ENCODE assay signal across 16 cellular contexts in genomic region chr6:5765141-5765760, GRCh38.
DNase-seq lines count a peak whose midpoint lies in the region; ATAC-seq and TF ChIP-seq lines count a peak whose summit lies in the region.
"Had no signal": no experiment of that assay in that cellular context is flagged by ENCODE, and none has a peak within 500 bp of the region (broad histone marks: within the 10 kb centered on the region; RNA-seq: fewer than 3 reads in every experiment).

No MANE protein-coding gene starts in this region.

- WGBS in GM23248 (ENCODE audit: low coverage in 1 of 2, low lambda C conversion rate in 2 of 2, missing lambda C conversion rate in 2 of 2), 2 experiments, result 75 to 80% methylated on average over 17 of the region's 17 CpGs

- peaks cover 11% of the 10 kb centered on the region for H3K9me3 Mint-ChIP-seq in chondrocyte (ENCODE audit: low read depth)

- H3K4me1 ChIP-seq in GM23248 (ENCODE audit: insufficient read depth), result peaks cover 12% of the 10 kb centered on the region
- peaks cover 24 to 40% (median 25%) of the 10 kb centered on the region in 3 donors for H3K4me1 ChIP-seq in skeletal muscle tissue (ENCODE audit: control insufficient read depth in 3 of 3, insufficient read depth in 3 of 3, low read length in 3 of 3)
- no peaks in the 10 kb centered on the region for H3K4me1 ChIP-seq in PC-9 (replicated peaks; ENCODE audit: insufficient read depth)
- H3K4me1 ChIP-seq: body of pancreas, Caco-2, uterus had no signal

- no TSS peak for BruUV-seq in PC-9 (replicated peaks; lab: Mats Ljungman, UMichigan)

- H4K20me1 ChIP-seq in GM23248 (ENCODE audit: insufficient read depth) (no peaks in the 10 kb centered on the region), PC-9 (ENCODE audit: insufficient read depth) (no peaks in the 10 kb centered on the region)

- POLR2A ChIA-PET in PC-9 (lab: Charles Lee; ENCODE audit: unreplicated experiment), result no interaction called here

- H3K4me2 ChIP-seq in GM23248 (ENCODE audit: unreplicated experiment) (peak overlapping the region; percentile 20), PC-9 (no peak overlapping the region)

- peaks cover 4% of the 10 kb centered on the region for H3K36me3 Mint-ChIP-seq in chondrocyte (ENCODE audit: low read depth)

- H3K36me3 ChIP-seq in GM23248 (ENCODE audit: low read depth) (0 out of 2 replicates have a peak, but pooled peaks cover 2% of the 10 kb centered on the region), skeletal muscle tissue (ENCODE audit: control insufficient read depth in 3 of 3, insufficient read depth in 3 of 3, low read length in 3 of 3) (no peaks in the 10 kb centered on the region), PC-9 (ENCODE audit: low read depth) (no peaks in the 10 kb centered on the region)
- H3K36me3 ChIP-seq: uterus had no signal

- H3K4me3 ChIP-seq in GM23248 (no peak overlapping the region), skeletal muscle tissue (ENCODE audit: low read length in 3 of 3) (peak overlapping the region; percentile 6 to 58 (median 56)), PC-9 (no peak overlapping the region)
- H3K4me3 ChIP-seq: body of pancreas, uterus had no signal

- TF ChIP-seq CTCF in chondrocyte (IDR thresholded peaks at IDR 0.05), result no peak
- TF ChIP-seq CTCF in PC-9 (conservative IDR thresholded peaks at IDR 0.05), result no peak

- H3F3A ChIP-seq in GM23248 (ENCODE audit: insufficient read depth) (no peaks in the 10 kb centered on the region), PC-9 (ENCODE audit: insufficient read depth, low read depth) (no peaks in the 10 kb centered on the region)

- no peaks in the 10 kb centered on the region for H3K27me3 Mint-ChIP-seq in chondrocyte (ENCODE audit: low read depth)
- H3K27me3 Mint-ChIP-seq: activated CD4-positive, alpha-beta T cell treated with anti-CD3 and anti-CD28 coated beads, Interleukin-2, amount 10 ng/mL, durations not matched to agents 24 days and 14 days had no signal

- peak; percentile 21 for DNase-seq in GM23248
- no peak for DNase-seq in chondrocyte (ENCODE audit: low spot score)
- DNase-seq in inferior parietal cortex (ENCODE audit: extremely low spot score), result peak; percentile 43
- no peak for DNase-seq in PC-9
- DNase-seq in hepatic stellate cell (ENCODE audit: low spot score), result no peak
- DNase-seq in NCI-H146 treated with DMSO at 0.1 percent for 48 hours (lab: John Stamatoyannopoulos, UW; ENCODE audit: unreplicated experiment), result no peak
- DNase-seq: activated CD4-positive, alpha-beta T cell treated with anti-CD3 and anti-CD28 coated beads, Interleukin-2, amount 10 ng/mL, durations not matched to agents 24 days and 14 days; activated naive CD4-positive, alpha-beta T cell; body of pancreas; Caco-2; left colon; stimulated activated CD4-positive, alpha-beta T cell treated with anti-CD3 and anti-CD28 coated beads, Interleukin-12 subunit alpha, Interleukin-12 subunit beta, amount 100 ng/mL, for 4 hours; stimulated activated naive CD4-positive, alpha-beta T cell; uterus had no signal

- no peak overlapping the region for H3K9ac ChIP-seq in GM23248
- H3K9ac ChIP-seq in skeletal muscle tissue (ENCODE audit: low read depth in 1 of 3, low read length in 3 of 3), result peak overlapping the region; percentile 46 to 78 (median 48)

- CTCF ChIA-PET in PC-9 (lab: Charles Lee), result no interaction called here

- H3K9me3 ChIP-seq in GM23248 (ENCODE audit: low read depth) (no peaks in the 10 kb centered on the region), skeletal muscle tissue (ENCODE audit: control insufficient read depth in 3 of 3, low read length in 3 of 3) (no peaks in the 10 kb centered on the region), PC-9 (ENCODE audit: insufficient read depth, low read depth) (no peaks in the 10 kb centered on the region)
- H3K9me3 ChIP-seq: Caco-2, uterus had no signal

- H3K27me3 ChIP-seq in GM23248 (replicated peaks; ENCODE audit: insufficient read depth), result no peaks in the 10 kb centered on the region
- no peaks in the 10 kb centered on the region for H3K27me3 ChIP-seq in skeletal muscle tissue (ENCODE audit: control insufficient read depth in 3 of 3, insufficient read depth in 3 of 3, low read length in 3 of 3)
- H3K27me3 ChIP-seq in PC-9 (ENCODE audit: insufficient read depth, low read depth), result no peaks in the 10 kb centered on the region
- H3K27me3 ChIP-seq: body of pancreas, uterus had no signal

- peak overlapping the region; percentile 10 for H3K27ac Mint-ChIP-seq in chondrocyte (ENCODE audit: unreplicated experiment)
- H3K27ac Mint-ChIP-seq: activated CD4-positive, alpha-beta T cell treated with anti-CD3 and anti-CD28 coated beads, Interleukin-2, amount 10 ng/mL, durations not matched to agents 24 days and 14 days had no signal

- in situ Hi-C loops in GM23248 (cut with MboI), result no loop called here

- peaks cover 45% of the 10 kb centered on the region for H3K4me1 Mint-ChIP-seq in chondrocyte (ENCODE audit: low read depth)
- H3K4me1 Mint-ChIP-seq: activated CD4-positive, alpha-beta T cell treated with anti-CD3 and anti-CD28 coated beads, Interleukin-2, amount 10 ng/mL, durations not matched to agents 24 days and 14 days had no signal

- intact Hi-C loops in PC-9 (cut with micrococcal nuclease; ENCODE audit: unreplicated experiment), result no loop called here

- H2AFZ ChIP-seq in GM23248, result no peak overlapping the region
- H2AFZ ChIP-seq in PC-9, result no peak overlapping the region

- no peaks in the 10 kb centered on the region for H3K79me2 ChIP-seq in GM23248 (ENCODE audit: insufficient read depth)
- H3K79me2 ChIP-seq in PC-9 (ENCODE audit: low read depth), result no peaks in the 10 kb centered on the region

- ATAC-seq in HG03139 (IDR thresholded peaks at IDR 0.05; ENCODE audit: unreplicated experiment), result no peak
- ATAC-seq: body of pancreas, left colon had no signal

- no peaks in the 10 kb centered on the region for H3K9me2 ChIP-seq in GM23248 (ENCODE audit: insufficient read depth)
- no peaks in the 10 kb centered on the region for H3K9me2 ChIP-seq in PC-9 (ENCODE audit: insufficient read depth)

- H3K4me3 Mint-ChIP-seq in chondrocyte (ENCODE audit: unreplicated experiment), result no peak overlapping the region
- H3K4me3 Mint-ChIP-seq: activated CD4-positive, alpha-beta T cell treated with anti-CD3 and anti-CD28 coated beads, Interleukin-2, amount 10 ng/mL, durations not matched to agents 24 days and 14 days had no signal

- peak overlapping the region; percentile 43; the same call in 1 of the 2 replicates for H3K27ac ChIP-seq in GM23248
- H3K27ac ChIP-seq in skeletal muscle tissue (ENCODE audit: low read depth, low read length), result peak overlapping the region; percentile 95
- no peak overlapping the region for H3K27ac ChIP-seq in PC-9
- H3K27ac ChIP-seq: body of pancreas, uterus had no signal

Comparison
In these comparisons a context has a peak if more than half of its experiments do, and no peak if none do; other contexts are left out.
1. DNase-seq: peak in GM23248 (single experiment) and inferior parietal cortex (single experiment); none in chondrocyte (single experiment), PC-9 (0 of 2), hepatic stellate cell (single experiment) and NCI-H146 treated with DMSO at 0.1 percent for 48 hours (single experiment).
2. H3K4me3 ChIP-seq: peak in skeletal muscle tissue (3 of 3); none in GM23248 (single experiment) and PC-9 (single experiment).